26 cellular contexts compared by ENCODE assay signal in the genomic region with DNA sequence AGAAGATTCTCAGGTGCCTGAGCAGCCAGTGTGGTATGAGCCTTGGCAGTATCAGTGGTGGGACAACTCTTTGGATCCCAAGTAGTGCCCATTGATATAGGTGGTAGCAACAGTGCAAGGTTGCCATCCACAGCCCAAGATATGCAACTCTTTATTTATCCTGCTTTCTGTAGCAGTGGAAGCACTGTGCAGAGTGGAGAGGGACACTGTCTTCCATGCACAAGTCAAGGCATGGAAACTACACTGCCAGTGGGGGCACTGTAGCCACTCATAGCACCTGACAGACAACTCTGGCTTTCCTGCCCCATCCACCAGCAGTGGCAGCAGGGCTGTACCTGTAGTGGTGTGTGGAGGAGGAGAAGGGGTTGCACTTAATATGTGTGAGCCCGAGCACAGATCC.
DNase-seq lines count a peak whose midpoint lies in the region; ATAC-seq, FAIRE-seq and TF ChIP-seq lines count a peak whose summit lies in the region.
"Had no signal": no experiment of that assay in that cellular context is flagged by ENCODE, and none has a peak within 500 bp of the region (broad histone marks: within the 10 kb centered on the region; RNA-seq: fewer than 3 reads in every experiment).

No MANE protein-coding gene starts in this region.

- DNase-seq in HCT116 (ENCODE audit: low read depth, low spot score) (no peak), GM12878 (ENCODE audit: low read depth, low spot score) (no peak), left lobe of liver (ENCODE audit: low spot score) (no peak), Right ventricle myocardium superior (no peak), SW 1271 (lab: John Stamatoyannopoulos, UW) (no peak), dorsolateral prefrontal cortex (no peak)
- DNase-seq: activated CD4-positive, alpha-beta T cell treated with anti-CD3 and anti-CD28 coated beads, Interleukin-2, amount 50 U/mL, for 4 hours; activated CD8-positive, alpha-beta memory T cell treated with anti-CD3 and anti-CD28 coated beads, Interleukin-2, amount 50 U/mL, for 4 hours; dermis blood vessel endothelial cell; left ventricle myocardium inferior; MG63; naive thymus-derived CD4-positive, alpha-beta T cell; NCI-H1417 treated with DMSO at 0.1 percent for 48 hours; NCI-H510A treated with DMSO at 0.1 percent for 48 hours; SK-N-SH; stimulated activated CD4-positive, alpha-beta T cell treated with anti-CD3 and anti-CD28 coated beads, Interleukin-1b, Interleukin-23, amount 100 ng/mL, for 48 hours; substantia nigra had no signal

- H3K27ac ChIP-seq in C4-2B (no peak overlapping the region), HCT116 (ENCODE audit: low read depth, low read length) (no peak overlapping the region), GM12878 (ENCODE audit: control insufficient read depth, insufficient read depth) (no peak overlapping the region), dorsolateral prefrontal cortex (no peak overlapping the region)
- H3K27ac ChIP-seq: ascending aorta; BLaER1 treated with 17β-estradiol and CSF1 and Interleukin-3, amounts not matched to agents 10 nM and 100 nM; left ventricle myocardium inferior; skin epidermis had no signal

- no peak for FAIRE-seq in GM12878 (lab: Jason Lieb, UNC)
- FAIRE-seq: endothelial cell of umbilical vein, urothelium cell line had no signal

- TF ChIP-seq POLR2A in HCT116 (IDR thresholded peaks at IDR 0.05; ENCODE audit: borderline replicate concordance, extremely low read depth, insufficient read depth, insufficient read length) (no peak), GM12878 (IDR thresholded peaks at IDR 0.05; ENCODE audit: low read depth, low read length) (no peak)

- H3K36me3 ChIP-seq in HCT116 (ENCODE audit: control insufficient read depth in 1 of 2, insufficient read depth in 2 of 2, low read length in 2 of 2) (no peaks in the 10 kb centered on the region), GM12878 (ENCODE audit: control insufficient read depth in 2 of 2, insufficient read depth in 2 of 2, low read length in 1 of 2) (no peaks in the 10 kb centered on the region)
- H3K36me3 ChIP-seq: ascending aorta; BLaER1 treated with 17β-estradiol and CSF1 and Interleukin-3, amounts not matched to agents 10 nM and 100 nM; left ventricle myocardium inferior; MG63 had no signal

- no peak overlapping the region for H3K4me2 ChIP-seq in HCT116 (ENCODE audit: low read length)
- no peak overlapping the region for H3K4me2 ChIP-seq in GM12878 (ENCODE audit: control insufficient read depth, insufficient read depth)
- H3K4me2 ChIP-seq: BLaER1 treated with 17β-estradiol and CSF1 and Interleukin-3, amounts not matched to agents 10 nM and 100 nM; SK-N-SH had no signal

- intact Hi-C loops in HCT116 (cut with micrococcal nuclease) (no loop called here), GM12878 (cut with micrococcal nuclease; ENCODE audit: unreplicated experiment) (no loop called here), Right ventricle myocardium superior (cut with DNase I) (no loop called here), dorsolateral prefrontal cortex (cut with DNase I) (no loop called here)

- TF ChIP-seq RAD21 in HCT116 (IDR thresholded peaks at IDR 0.05; ENCODE audit: low read depth) (no peak), GM12878 (IDR thresholded peaks at IDR 0.05; ENCODE audit: insufficient read depth, low read depth, low read length) (no peak)

- no peak overlapping the region for H2AFZ ChIP-seq in HCT116 (ENCODE audit: low read depth, low read length, poor library complexity, severe bottlenecking)
- no peak overlapping the region for H2AFZ ChIP-seq in GM12878 (ENCODE audit: control insufficient read depth, low read depth, low read length)

- H3K4me3 ChIP-seq in HCT116 (replicated peaks in 1 of 2; ENCODE audit: low read depth in 1 of 2, low read length in 2 of 2) (no peak overlapping the region), GM12878 (no peak overlapping the region), dorsolateral prefrontal cortex (no peak overlapping the region)
- H3K4me3 ChIP-seq: ascending aorta; BLaER1 treated with 17β-estradiol and CSF1 and Interleukin-3, amounts not matched to agents 10 nM and 100 nM; left ventricle myocardium inferior; MG63; skin epidermis had no signal

- H3K79me2 ChIP-seq in HCT116 (ENCODE audit: insufficient read depth, low read length) (no peaks in the 10 kb centered on the region), GM12878 (ENCODE audit: control insufficient read depth, insufficient read depth, low read length) (no peaks in the 10 kb centered on the region)

- H3K4me1 ChIP-seq in HCT116 (ENCODE audit: control insufficient read depth in 1 of 2, insufficient read depth in 2 of 2, low read length in 2 of 2) (no peaks in the 10 kb centered on the region), GM12878 (ENCODE audit: control insufficient read depth, insufficient read depth, low read length) (no peaks in the 10 kb centered on the region)
- H3K4me1 ChIP-seq: ascending aorta; BLaER1 treated with 17β-estradiol and CSF1 and Interleukin-3, amounts not matched to agents 10 nM and 100 nM; Caco-2; left ventricle myocardium inferior had no signal

- ATAC-seq in HCT116 (peak; percentile 67), GM12878 (peak; percentile 48), left lobe of liver (peak; percentile 37), Right ventricle myocardium superior (ENCODE audit: poor library complexity) (no peak), GM21576 (IDR thresholded peaks at IDR 0.05; ENCODE audit: unreplicated experiment) (no peak)
- ATAC-seq: activated naive CD4-positive, alpha-beta T cell treated with anti-CD3 and anti-CD28 coated beads, Interleukin-2, amount 50 U/mL, for 72 hours; naive thymus-derived CD4-positive, alpha-beta T cell had no signal

- H3K9me3 ChIP-seq in HCT116 (ENCODE audit: control insufficient read depth in 1 of 2, insufficient read depth in 1 of 2, low read depth in 1 of 2, low read length in 2 of 2) (no peaks in the 10 kb centered on the region), GM12878 (replicated peaks; ENCODE audit: control insufficient read depth, insufficient read depth, low read length) (no peaks in the 10 kb centered on the region)
- H3K9me3 ChIP-seq: ascending aorta, Caco-2, MG63, SK-N-SH had no signal

- H3K9me2 ChIP-seq in HCT116 (ENCODE audit: insufficient read depth): no peaks in the 10 kb centered on the region
- H3K9me2 ChIP-seq: SK-N-SH had no signal

- CTCF ChIA-PET in HCT116 (lab: Charles Lee) (no interaction called here), GM12878 (lab: Yijun Ruan, JAX) (interaction anchor here (1.1 kb wide), 1 partner anchor 34 kb away, joined by 3 read pairs; no protein-coding TSS in a partner anchor)

- no peaks in the 10 kb centered on the region for H3K27me3 ChIP-seq in HCT116 (ENCODE audit: insufficient read depth, low read length)
- no peaks in the 10 kb centered on the region for H3K27me3 ChIP-seq in GM12878 (replicated peaks in 1 of 2; ENCODE audit: control insufficient read depth in 2 of 2, insufficient read depth in 2 of 2, low read length in 1 of 2)
- no peaks in the 10 kb centered on the region for H3K27me3 ChIP-seq in dorsolateral prefrontal cortex
- H3K27me3 ChIP-seq: ascending aorta; BLaER1 treated with 17β-estradiol and CSF1 and Interleukin-3, amounts not matched to agents 10 nM and 100 nM; MG63 had no signal

- no peak overlapping the region for H3K9ac ChIP-seq in HCT116 (ENCODE audit: low read length)
- no peak overlapping the region for H3K9ac ChIP-seq in GM12878 (ENCODE audit: control insufficient read depth, insufficient read depth, low read length)
- H3K9ac ChIP-seq: BLaER1 treated with 17β-estradiol and CSF1 and Interleukin-3, amounts not matched to agents 10 nM and 100 nM; SK-N-SH had no signal

- POLR2A ChIA-PET in HCT116 (lab: Charles Lee) (no interaction called here), GM12878 (lab: Charles Lee) (no interaction called here)

- in situ Hi-C loops in GM12878 (cut with MboI): no loop called here

- TF ChIP-seq CTCF in C4-2B (conservative IDR thresholded peaks at IDR 0.05) (peak; percentile 25), HCT116 (IDR thresholded peaks at IDR 0.05 in 2 of 3, conservative IDR thresholded peaks at IDR 0.05 in 1 of 3; ENCODE audit: borderline replicate concordance in 1 of 3, insufficient read depth in 1 of 3, low read depth in 2 of 3, low read length in 2 of 3) (no peak; a peak in 1 of 6 replicates), GM12878 (IDR thresholded peaks at IDR 0.05 in 2 of 3, conservative IDR thresholded peaks at IDR 0.05 in 1 of 3; ENCODE audit: control insufficient read depth in 2 of 3, extremely low read depth in 1 of 3, insufficient read depth in 1 of 3, low read depth in 3 of 3, low read length in 3 of 3) (no peak), dorsolateral prefrontal cortex (IDR thresholded peaks at IDR 0.05 in 54 of 56, conservative IDR thresholded peaks at IDR 0.05 in 2 of 56; ENCODE audit: low read depth in 1 of 56, partially characterized antibody in 56 of 56) (no peak)

- SMC1A ChIA-PET in GM12878 (lab: Charles Lee; ENCODE audit: uncharacterized antibody, unreplicated experiment): no interaction called here

- BruUV-seq in HCT116 (replicated peaks; lab: Mats Ljungman, UMichigan) (no TSS peak), GM12878 (replicated peaks; lab: Mats Ljungman, UMichigan) (no TSS peak)

- RAD21 ChIA-PET in HCT116 (lab: Charles Lee; ENCODE audit: low non-redundant PET in 1 of 2, low total read pairs in 2 of 2, uncharacterized antibody in 2 of 2, unreplicated experiment in 2 of 2) (no interaction called here), GM12878 (lab: Charles Lee; ENCODE audit: unreplicated experiment) (no interaction called here)

- no peaks in the 10 kb centered on the region for H4K20me1 ChIP-seq in HCT116 (ENCODE audit: insufficient read depth)
- no peaks in the 10 kb centered on the region for H4K20me1 ChIP-seq in GM12878 (ENCODE audit: control insufficient read depth, insufficient read depth)
- H4K20me1 ChIP-seq: BLaER1 treated with 17β-estradiol and CSF1 and Interleukin-3, amounts not matched to agents 10 nM and 100 nM had no signal

- 8% methylated on average over 1 of the region's 1 CpG for WGBS in GM12878 (ENCODE audit: insufficient coverage, insufficient replicate concordance, low lambda C conversion rate, missing lambda C conversion rate)

- TF ChIP-seq EP300 in GM12878 (IDR thresholded peaks at IDR 0.05; ENCODE audit: borderline replicate concordance in 1 of 2, control insufficient read depth in 1 of 2, low read depth in 2 of 2, low read length in 2 of 2): no peak

TF ChIP-seq in HCT116, 20 proteins besides CTCF, POLR2A, EP300 and RAD21 (continues in another document):
- TF ChIP-seq CBX3 (IDR thresholded peaks at IDR 0.05; ENCODE audit: low read depth) (no peak), ELF1 (IDR thresholded peaks at IDR 0.05; ENCODE audit: borderline replicate concordance, low read depth) (no peak), FOSL1 (IDR thresholded peaks at IDR 0.05; ENCODE audit: low read depth) (no peak), POLR2AphosphoS5 (IDR thresholded peaks at IDR 0.05; ENCODE audit: low read depth, low read length) (no peak)

Comparison
In these comparisons a context has a peak if more than half of its experiments do, and no peak if none do; other contexts are left out.
1. ATAC-seq: peak in HCT116 (single experiment), GM12878 (single experiment) and left lobe of liver (single experiment); none in Right ventricle myocardium superior (single experiment) and GM21576 (single experiment).